Comparison of ENCODE assay signal across 9 cellular contexts in the genomic region with DNA sequence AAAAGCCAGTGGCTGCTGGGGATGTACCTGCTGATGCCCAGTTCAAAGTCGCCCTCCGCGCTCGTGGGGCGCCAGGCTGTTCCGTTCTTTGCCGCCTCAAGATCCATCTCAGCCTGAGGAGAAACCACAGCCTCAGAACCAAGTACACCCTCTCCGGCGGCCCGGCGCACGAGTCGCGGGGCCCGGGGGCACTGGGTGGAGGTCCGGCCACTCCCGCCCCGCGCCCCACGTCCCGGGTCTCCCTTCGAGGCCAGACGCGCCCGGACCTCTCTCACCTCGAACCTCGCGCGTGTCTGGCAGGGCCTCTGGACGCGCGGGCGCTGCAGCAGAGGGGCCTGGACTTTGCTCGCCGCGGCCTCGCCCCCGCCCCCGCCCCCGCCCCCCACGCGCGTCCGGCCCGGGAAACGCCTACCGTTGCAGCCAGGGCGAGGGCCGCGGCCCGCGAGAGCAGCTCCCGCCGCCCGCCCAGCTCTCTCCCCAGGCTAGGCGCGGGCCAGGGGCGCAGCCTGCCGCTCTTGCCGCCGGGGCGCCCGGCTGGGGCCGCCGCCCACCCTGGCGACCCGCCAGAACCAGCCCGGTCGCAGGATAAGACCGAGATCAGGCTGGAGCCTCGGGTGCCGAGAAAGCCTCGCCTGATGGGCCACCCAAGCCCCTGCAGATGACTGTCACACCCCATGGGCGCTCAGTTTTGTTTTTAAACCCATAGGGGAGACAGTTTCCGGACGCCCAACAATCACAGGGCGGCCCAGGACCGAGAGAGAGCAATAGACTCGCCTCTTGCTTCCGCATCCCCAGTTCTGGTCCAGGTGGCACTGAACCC. TPM values are rescaled to one million over a fixed set of nuclear protein-coding genes. Genes with fewer than 3 reads are reported as not detected.
DNase-seq lines count a peak whose midpoint lies in the region; ATAC-seq, FAIRE-seq and TF ChIP-seq lines count a peak whose summit lies in the region.
"Had no signal": no experiment of that assay in that cellular context is flagged by ENCODE, and none has a peak within 500 bp of the region (broad histone marks: within the 10 kb centered on the region; RNA-seq: fewer than 3 reads in every experiment).

ABCB4 (minus strand) TSS at position 322 of the 820 bp plus-strand sequence; CDS start at position 107, 215 bp downstream.

- peaks cover 41% of the 10 kb centered on the region for H3K27me3 ChIP-seq in NT2/D1 (ENCODE audit: insufficient read depth, insufficient read length)
- H3K27me3 ChIP-seq in esophagus squamous epithelium: peaks cover 0 to 37% (median 0%) of the 10 kb centered on the region in 4 donors
- H3K27me3 ChIP-seq in neural progenitor cell: peaks cover 66% of the 10 kb centered on the region

- no peaks in the 10 kb centered on the region for H3K9me3 ChIP-seq in NT2/D1 (ENCODE audit: insufficient read depth, low read length)
- no peaks in the 10 kb centered on the region for H3K9me3 ChIP-seq in esophagus squamous epithelium
- no peaks in the 10 kb centered on the region for H3K9me3 ChIP-seq in neural progenitor cell (ENCODE audit: low read depth)

- no peaks in the 10 kb centered on the region for H3K9me3 Mint-ChIP-seq in neural progenitor cell

- TF ChIP-seq CTCF in esophagus squamous epithelium (IDR thresholded peaks at IDR 0.05) (no peak), neural progenitor cell (IDR thresholded peaks at IDR 0.05) (no peak)

- peak; percentile 69 for FAIRE-seq in GM12891 (lab: Jason Lieb, UNC)

- DNase-seq in GM12891 (ENCODE audit: insufficient read length, low spot score): peak; percentile 12
- no peak for DNase-seq in NT2/D1 (ENCODE audit: low read depth, low spot score)
- no peak for DNase-seq in esophagus squamous epithelium (lab: John Stamatoyannopoulos, UW)
- DNase-seq in neural progenitor cell (ENCODE audit: low spot score): peak; percentile 51
- DNase-seq in G401 (ENCODE audit: low spot score): no peak
- DNase-seq in stimulated activated naive CD4-positive, alpha-beta T cell (lab: John Stamatoyannopoulos, UW): no peak

- TF ChIP-seq POLR2A in GM12891 (IDR thresholded peaks at IDR 0.05; ENCODE audit: low read depth, low read length): no peak
- no peak for TF ChIP-seq POLR2A in esophagus squamous epithelium (IDR thresholded peaks at IDR 0.05)

- intact Hi-C loops in esophagus squamous epithelium (cut with DNase I): no loop called here

- H3K27ac ChIP-seq in esophagus squamous epithelium: peak within 1 kb of the TSS in 1 of 4 donors; percentile 37
- no peak within 1 kb of the TSS for H3K27ac ChIP-seq in neural progenitor cell
- H3K27ac ChIP-seq: VCaP had no signal

- H3K36me3 ChIP-seq in NT2/D1 (ENCODE audit: insufficient read depth, insufficient read length, low read length) (no peaks in the 10 kb centered on the region), esophagus squamous epithelium (no peaks in the 10 kb centered on the region), neural progenitor cell (no peaks in the 10 kb centered on the region)

- H3K36me3 Mint-ChIP-seq in neural progenitor cell: no peaks in the 10 kb centered on the region

- peaks cover 6% of the 10 kb centered on the region for H3F3A ChIP-seq in neural progenitor cell (ENCODE audit: low read depth)

- ATAC-seq in GM21515 (IDR thresholded peaks at IDR 0.05; ENCODE audit: unreplicated experiment): peak; percentile 31
- ATAC-seq in HG02840 (IDR thresholded peaks at IDR 0.05; ENCODE audit: low FRiP score, unreplicated experiment): no peak

- H3K4me3 ChIP-seq in NT2/D1 (ENCODE audit: insufficient read length, low read depth): peak within 1 kb of the TSS; percentile 46
- peak within 1 kb of the TSS; percentile 30 to 73 (median 44) for H3K4me3 ChIP-seq in esophagus squamous epithelium
- peak within 1 kb of the TSS; percentile 56 for H3K4me3 ChIP-seq in neural progenitor cell

- H4K20me1 ChIP-seq in neural progenitor cell (ENCODE audit: low read depth): no peaks in the 10 kb centered on the region

- H3K79me2 ChIP-seq in neural progenitor cell (ENCODE audit: low read depth): no peaks in the 10 kb centered on the region

- H3K9ac ChIP-seq in NT2/D1 (ENCODE audit: insufficient read length, low read depth) (peak within 1 kb of the TSS; percentile 50), neural progenitor cell (no peak within 1 kb of the TSS)

- peaks cover 3% of the 10 kb centered on the region for H3K27me3 Mint-ChIP-seq in neural progenitor cell (ENCODE audit: insufficient read depth, low read depth)

- H3K4me3 Mint-ChIP-seq in neural progenitor cell: peak within 1 kb of the TSS; percentile 81

- H2AFZ ChIP-seq in neural progenitor cell (replicated peaks): peak within 1 kb of the TSS; percentile 75

- H3K4me1 ChIP-seq in NT2/D1 (ENCODE audit: insufficient read depth, insufficient read length): no peaks in the 10 kb centered on the region
- H3K4me1 ChIP-seq in esophagus squamous epithelium: peaks cover 0 to 19% (median 3%) of the 10 kb centered on the region in 3 donors
- peaks cover 8% of the 10 kb centered on the region for H3K4me1 ChIP-seq in neural progenitor cell

- H3K4me2 ChIP-seq in neural progenitor cell: peak within 1 kb of the TSS; percentile 92

- H3K4me1 Mint-ChIP-seq in neural progenitor cell: peaks cover 17% of the 10 kb centered on the region

- WGBS in esophagus squamous epithelium, 2 donors: 40 to 65% methylated on average over 2 to 5 of the region's 80 CpGs

- in situ Hi-C loops in G401 (cut with HindIII; ENCODE audit: low sequenced_read_pairs): no loop called here

- H3K27ac Mint-ChIP-seq in neural progenitor cell: peak within 1 kb of the TSS; percentile 88

TF ChIP-seq in GM12891, 5 proteins besides CTCF, POLR2A, EP300 and RAD21:
- no peak for TF ChIP-seq TAF1 (IDR thresholded peaks at IDR 0.05; ENCODE audit: low read depth, low read length)
- TF ChIP-seq POLR2AphosphoS5 (IDR thresholded peaks at IDR 0.05; ENCODE audit: low read depth, low read length): no peak
- no peak for TF ChIP-seq PAX5 (IDR thresholded peaks at IDR 0.05; ENCODE audit: insufficient read depth, low read length, severe bottlenecking)
- TF ChIP-seq POU2F2 (IDR thresholded peaks at IDR 0.05; ENCODE audit: low read depth, low read length): no peak
- TF ChIP-seq SPI1 (IDR thresholded peaks at IDR 0.05; ENCODE audit: low read depth, low read length): no peak
TF ChIP-seq in GM12891: peak in this region for 0.

RNA-seq across cellular contexts. Expression of gene ABCB4, which starts in this region (rescaled TPM):
- 1.2 TPM for polyA plus RNA-seq in GM12891 (2012; ENCODE audit: low read depth, missing spikeins)
- total RNA-seq in esophagus squamous epithelium (under 1 TPM in 2 of 4 donors, not detected in 2; 0.38 to 0.76 TPM), neural progenitor cell (ENCODE audit: low replicate concordance) (0.30 and 0.50 TPM in 2 replicates)
- not detected in 2 replicates for total RNA-seq in G401 (2014; rRNA removed; shearing (Covaris generic))

Comparison
In these comparisons a context has a peak if more than half of its experiments do, and no peak if none do; other contexts are left out.
1. Peak in DNase-seq, H3K4me3 ChIP-seq and H3K4me2 ChIP-seq in neural progenitor cell; RNA of the gene not detected or under 1 TPM.